ENCODE assay signal across 26 cellular contexts in the genomic region with DNA sequence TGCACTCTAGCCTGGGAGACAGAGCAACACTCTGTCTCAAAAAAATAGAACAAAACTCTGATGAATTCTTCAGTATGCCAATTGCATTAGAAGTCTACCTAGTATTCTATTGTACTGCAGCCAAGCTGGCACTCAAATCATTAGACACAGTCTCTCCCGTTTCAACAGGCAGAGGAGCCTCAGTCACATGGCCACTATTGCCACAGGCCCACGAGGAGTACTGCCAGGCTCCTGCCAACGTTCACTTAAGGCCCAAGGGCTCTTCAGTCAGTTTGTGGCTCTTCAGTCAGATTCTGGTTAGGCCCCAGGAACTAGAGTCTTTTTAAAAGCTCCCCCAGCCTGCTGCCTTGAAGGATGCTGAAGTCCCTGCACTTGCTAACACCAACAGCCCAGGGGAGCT.
A peak's percentile ranks its signal among the peaks of the same experiment; 100 is the strongest.
DNase-seq lines count a peak whose midpoint lies in the region; ATAC-seq and TF ChIP-seq lines count a peak whose summit lies in the region.
"Had no signal": no experiment of that assay in that cellular context is flagged by ENCODE, and none has a peak within 500 bp of the region (broad histone marks: within the 10 kb centered on the region; RNA-seq: fewer than 3 reads in every experiment).

No MANE protein-coding gene starts in this region.

- peak; percentile 78 for ATAC-seq in Right ventricle myocardium inferior
- ATAC-seq in right cardiac atrium: peak; percentile 58 to 61
- peak; percentile 35 to 81 for ATAC-seq in upper lobe of left lung (ENCODE audit: low FRiP score in 2 of 2)
- ATAC-seq: CD8-positive, alpha-beta T cell; foreskin keratinocyte had no signal

- intact Hi-C loops in Right ventricle myocardium inferior (cut with DNase I) (no loop called here), cardiac septum (cut with DNase I) (no loop called here), right cardiac atrium (cut with DNase I) (loop anchor here in 1 of 4 donors (5.0 kb wide), 1 partner anchor 187 kb away; no protein-coding TSS in a partner anchor)

- DNase-seq in Right ventricle myocardium inferior (ENCODE audit: missing footprints): no peak
- DNase-seq in cardiac septum (ENCODE audit: low spot score): no peak
- DNase-seq in right cardiac atrium: peak in 1 of 3 donors; percentile 51
- DNase-seq in upper lobe of left lung: peak in 1 of 2 donors; percentile 84
- DNase-seq in retina: no peak
- DNase-seq in NCI-H524 treated with DMSO at 0.1 percent for 48 hours (lab: John Stamatoyannopoulos, UW): no peak
- DNase-seq in iPS-NIHi7 (ENCODE audit: extremely low spot score): no peak
- DNase-seq: activated CD4-positive, alpha-beta T cell treated with anti-CD3 and anti-CD28 coated beads for 1 hour; activated gamma-delta T cell treated with Interleukin-2 at 50 U/mL for 16 hours; activated T-cell treated with anti-CD3 and anti-CD28 coated beads, Interleukin-2, amount 50 U/mL, for 1 hour; AML-193; brain microvascular endothelial cell; CD8-positive, alpha-beta T cell; DMS 273 treated with DMSO at 0.1 percent for 48 hours; effector CD8-positive, alpha-beta T cell; erythroblast; foreskin keratinocyte; H9; hippocampal formation; NCI-H2081 treated with DMSO at 0.1 percent for 48 hours; NCI-H526; Peyer's patch; SJCRH30; stimulated activated CD8-positive, alpha-beta memory T cell treated with anti-CD3 and anti-CD28 coated beads, Interleukin-4, amount 100 ng/mL, for 48 hours had no signal

- TF ChIP-seq EP300 in upper lobe of left lung (IDR thresholded peaks at IDR 0.05): peak in 1 of 4 donors; percentile 64

- no peaks in the 10 kb centered on the region for H3K36me3 ChIP-seq in upper lobe of left lung
- H3K36me3 ChIP-seq: brain microvascular endothelial cell, Peyer's patch, SJCRH30 had no signal

- no peaks in the 10 kb centered on the region for H3K27me3 ChIP-seq in right cardiac atrium (ENCODE audit: control insufficient read depth, insufficient read depth)
- H3K27me3 ChIP-seq in upper lobe of left lung: no peaks in the 10 kb centered on the region
- H3K27me3 ChIP-seq: brain microvascular endothelial cell, Peyer's patch, SJCRH30 had no signal

- WGBS in right cardiac atrium: 35% methylated on average over 3 of the region's 3 CpGs
- WGBS in upper lobe of left lung, 2 donors: 56 to 58% methylated on average over 3 of the region's 3 CpGs

- no peak overlapping the region for H3K4me3 ChIP-seq in right cardiac atrium (ENCODE audit: low read length)
- H3K4me3 ChIP-seq in upper lobe of left lung: no peak overlapping the region
- H3K4me3 ChIP-seq: Peyer's patch, SJCRH30 had no signal

- no peak for TF ChIP-seq CTCF in VCaP (conservative IDR thresholded peaks at IDR 0.05)
- no peak for TF ChIP-seq CTCF in upper lobe of left lung (IDR thresholded peaks at IDR 0.05)

- H3K4me1 ChIP-seq in right cardiac atrium (ENCODE audit: control insufficient read depth, insufficient read depth, low read length) (no peaks in the 10 kb centered on the region), upper lobe of left lung (peaks cover 0 to 34% (median 19%) of the 10 kb centered on the region in 4 donors)
- H3K4me1 ChIP-seq: foreskin keratinocyte had no signal

- H3K27ac ChIP-seq in VCaP: peak overlapping the region; percentile 100
- no peak overlapping the region for H3K27ac ChIP-seq in right cardiac atrium (ENCODE audit: low read length)
- H3K27ac ChIP-seq in upper lobe of left lung: no peak overlapping the region
- H3K27ac ChIP-seq: brain microvascular endothelial cell, foreskin keratinocyte, HL-60, Peyer's patch, SJCRH30 had no signal

- no peak for TF ChIP-seq POLR2A in upper lobe of left lung (IDR thresholded peaks at IDR 0.05)

- H3K9me3 ChIP-seq in right cardiac atrium (ENCODE audit: control insufficient read depth, low read length) (no peaks in the 10 kb centered on the region), upper lobe of left lung (no peaks in the 10 kb centered on the region)
- H3K9me3 ChIP-seq: Peyer's patch, SJCRH30 had no signal
